In the genomic region with DNA sequence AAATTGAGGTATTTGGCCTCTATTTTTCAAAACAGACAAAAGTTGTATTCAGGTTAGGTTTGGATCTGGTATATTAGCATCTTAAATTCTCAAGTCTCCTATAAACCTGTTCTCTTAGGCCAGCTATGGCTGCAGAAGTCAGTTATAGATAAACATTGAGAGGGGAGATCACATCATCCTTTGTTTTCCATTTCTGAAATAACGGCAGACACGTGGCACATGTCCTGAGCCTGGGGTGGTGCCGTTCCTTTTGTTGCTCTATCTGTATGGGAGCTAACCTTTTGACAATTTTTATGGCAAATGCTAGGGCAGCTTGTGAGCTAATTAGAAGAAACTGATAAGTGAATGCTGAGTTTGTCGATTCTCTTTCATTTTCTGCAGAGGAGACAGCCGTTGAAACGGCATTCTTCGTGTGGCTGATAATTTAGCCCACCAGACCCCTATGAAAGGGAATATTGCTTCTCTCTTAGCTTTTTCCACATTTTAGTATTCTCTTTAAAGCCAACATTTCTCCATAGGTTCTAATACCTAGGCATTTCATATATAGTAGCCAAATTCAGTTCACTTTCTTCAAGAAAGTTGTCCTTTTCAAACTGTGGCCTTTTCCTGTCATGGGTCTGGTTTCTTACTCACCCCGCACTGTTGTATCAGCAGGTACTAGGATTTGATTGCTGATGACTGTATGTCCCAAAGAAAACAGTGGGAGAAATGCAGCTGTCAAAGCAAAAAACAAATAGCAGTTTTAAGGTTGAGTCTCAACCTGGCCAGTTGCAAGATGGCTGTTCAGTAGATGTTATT, we compare ENCODE assay signal across 16 cellular contexts. TPM values are rescaled to one million over a fixed set of nuclear protein-coding genes. Genes with fewer than 3 reads are reported as not detected.
DNase-seq lines count a peak whose midpoint lies in the region; ATAC-seq and TF ChIP-seq lines count a peak whose summit lies in the region.
"Had no signal": no experiment of that assay in that cellular context is flagged by ENCODE, and none has a peak within 500 bp of the region (broad histone marks: within the 10 kb centered on the region; RNA-seq: fewer than 3 reads in every experiment).

No MANE protein-coding gene starts in this region.

- no peaks in the 10 kb centered on the region for H3K9me3 ChIP-seq in DND-41 (ENCODE audit: insufficient read depth, low read length, severe bottlenecking)
- H3K9me3 ChIP-seq in PC-3 (ENCODE audit: low read length) = no peaks in the 10 kb centered on the region
- no peaks in the 10 kb centered on the region for H3K9me3 ChIP-seq in body of pancreas
- H3K9me3 ChIP-seq in mesenchymal stem cell (ENCODE audit: control insufficient read depth, low read length) = no peaks in the 10 kb centered on the region
- H3K9me3 ChIP-seq: BLaER1 treated with 17β-estradiol and CSF1 and Interleukin-3, amounts not matched to agents 10 nM and 100 nM had no signal

- H3K4me3 Mint-ChIP-seq in progenitor cell of endocrine pancreas (ENCODE audit: low read depth) = no peak overlapping the region

- H3K36me3 Mint-ChIP-seq in progenitor cell of endocrine pancreas (ENCODE audit: insufficient read depth) = no peaks in the 10 kb centered on the region

- peaks cover 1% of the 10 kb centered on the region for H3K79me1 ChIP-seq in mesenchymal stem cell (replicated peaks; ENCODE audit: low read length, poor library complexity, severe bottlenecking)

- H2BK120ac ChIP-seq in mesenchymal stem cell (ENCODE audit: low read depth, low read length) = no peak overlapping the region

- H3K27ac ChIP-seq in DND-41 (ENCODE audit: low read length) = peak overlapping the region; percentile 30
- 0 out of 2 replicates have a peak overlapping the region, but pooled peaks have one; percentile 6 for H3K27ac ChIP-seq in PC-3 (ENCODE audit: low read length)
- peak overlapping the region in 3 of 4 donors; percentile 28 to 51 (median 50) for H3K27ac ChIP-seq in body of pancreas
- H3K27ac ChIP-seq in mesenchymal stem cell (ENCODE audit: low read length, poor library complexity, severe bottlenecking) = peak overlapping the region; percentile 92
- H3K27ac ChIP-seq: BLaER1 treated with 17β-estradiol and CSF1 and Interleukin-3, amounts not matched to agents 10 nM and 100 nM had no signal

- POLR2A ChIA-PET in PC-3 (lab: Charles Lee; ENCODE audit: unreplicated experiment) = interaction anchor here (0.7 kb wide), 1 partner anchor 36 kb away, joined by 3 read pairs; no protein-coding TSS in a partner anchor

- H3K4ac ChIP-seq in mesenchymal stem cell (ENCODE audit: low read depth in 1 of 2, low read length in 2 of 2) = no peak overlapping the region

- peaks cover 15% of the 10 kb centered on the region for H3F3A ChIP-seq in PC-3 (ENCODE audit: low read length, unreplicated experiment)

- no peak overlapping the region for H3K27ac Mint-ChIP-seq in progenitor cell of endocrine pancreas

- H4K20me1 ChIP-seq in DND-41 (ENCODE audit: insufficient read depth, low read length) (peaks cover 34% of the 10 kb centered on the region; the same call in 1 of the 2 replicates), PC-3 (ENCODE audit: low read length) (no peaks in the 10 kb centered on the region)

- no peak overlapping the region for H4K8ac ChIP-seq in mesenchymal stem cell (ENCODE audit: low read length)

- H3K9ac ChIP-seq in DND-41 (ENCODE audit: low read depth, low read length) (no peak overlapping the region), PC-3 (ENCODE audit: low read length) (no peak overlapping the region), mesenchymal stem cell (ENCODE audit: low read length) (no peak overlapping the region)
- H3K9ac ChIP-seq: BLaER1 treated with 17β-estradiol and CSF1 and Interleukin-3, amounts not matched to agents 10 nM and 100 nM had no signal

- WGBS in body of pancreas, 2 donors = 57 to 66% methylated on average over 8 of the region's 8 CpGs
- WGBS in mesenchymal stem cell = 74% methylated on average over 8 of the region's 8 CpGs

- H3K23ac ChIP-seq in mesenchymal stem cell (ENCODE audit: low read length in 2 of 2) = no peak overlapping the region

- intact Hi-C loops in PC-3 (cut with micrococcal nuclease) (loop anchor here (5.0 kb wide), 1 partner anchor 37 kb away; no protein-coding TSS in a partner anchor), body of pancreas (cut with DNase I) (loop anchor here (10.0 kb wide), 1 partner anchor 455 kb away; a partner anchor contains a TSS)

- no peak overlapping the region for H3K4me2 ChIP-seq in DND-41 (ENCODE audit: insufficient read depth, low read length)
- peak overlapping the region; percentile 11; the same call in 1 of the 2 replicates for H3K4me2 ChIP-seq in PC-3 (ENCODE audit: low read length)
- H3K4me2 ChIP-seq in mesenchymal stem cell (ENCODE audit: low read length, poor library complexity, severe bottlenecking) = no peak overlapping the region
- H3K4me2 ChIP-seq: BLaER1 treated with 17β-estradiol and CSF1 and Interleukin-3, amounts not matched to agents 10 nM and 100 nM had no signal

- H3K27me3 Mint-ChIP-seq in progenitor cell of endocrine pancreas = no peaks in the 10 kb centered on the region

- no peak overlapping the region for H2BK5ac ChIP-seq in mesenchymal stem cell (ENCODE audit: low read depth, low read length, poor library complexity, severe bottlenecking)

- peaks cover 37% of the 10 kb centered on the region for H3K4me1 Mint-ChIP-seq in progenitor cell of endocrine pancreas (ENCODE audit: low read depth)

- H2BK15ac ChIP-seq in mesenchymal stem cell (ENCODE audit: low read depth, poor library complexity, severe bottlenecking) = no peak overlapping the region

- CTCF ChIA-PET in PC-3 (lab: Charles Lee) = no interaction called here

- H2AK5ac ChIP-seq in mesenchymal stem cell (ENCODE audit: low read length, severe bottlenecking) = peak overlapping the region; percentile 79

- H3K27me3 ChIP-seq in DND-41 (ENCODE audit: insufficient read depth, low read length, poor library complexity) (no peaks in the 10 kb centered on the region), PC-3 (ENCODE audit: low read length) (no peaks in the 10 kb centered on the region), body of pancreas (no peaks in the 10 kb centered on the region), mesenchymal stem cell (ENCODE audit: control insufficient read depth in 1 of 2, insufficient read depth in 1 of 2, low read length in 2 of 2) (no peaks in the 10 kb centered on the region)
- H3K27me3 ChIP-seq: BLaER1 treated with 17β-estradiol and CSF1 and Interleukin-3, amounts not matched to agents 10 nM and 100 nM had no signal

- H3K79me2 ChIP-seq in DND-41 (ENCODE audit: insufficient read depth, low read length) (peaks cover 94% of the 10 kb centered on the region), PC-3 (ENCODE audit: low read length) (peaks cover 100% of the 10 kb centered on the region)

- H3K9me3 Mint-ChIP-seq in progenitor cell of endocrine pancreas (ENCODE audit: low read depth) = no peaks in the 10 kb centered on the region

- no peak overlapping the region for H4K91ac ChIP-seq in mesenchymal stem cell (ENCODE audit: low read length)

- H3K4me1 ChIP-seq in DND-41 (ENCODE audit: insufficient read depth, low read length) = peaks cover 53% of the 10 kb centered on the region
- H3K4me1 ChIP-seq in PC-3 (ENCODE audit: insufficient read depth, low read length) = peaks cover 82% of the 10 kb centered on the region
- peaks cover 45% of the 10 kb centered on the region for H3K4me1 ChIP-seq in body of pancreas
- H3K4me1 ChIP-seq in mesenchymal stem cell (ENCODE audit: control insufficient read depth, insufficient read depth, low read depth, low read length) = peaks cover 25% of the 10 kb centered on the region

- H3K14ac ChIP-seq in mesenchymal stem cell (ENCODE audit: low read length in 2 of 2) = no peak overlapping the region

- no peaks in the 10 kb centered on the region for H3K9me2 ChIP-seq in PC-3 (replicated peaks; ENCODE audit: low read length)

- H3K36me3 ChIP-seq in DND-41 (ENCODE audit: insufficient read depth, low read length) (peaks cover 2% of the 10 kb centered on the region; the same call in 1 of the 2 replicates), PC-3 (ENCODE audit: low read depth, low read length) (peaks cover 10% of the 10 kb centered on the region; the same call in 1 of the 2 replicates), body of pancreas (replicated peaks in 1 of 2; ENCODE audit: insufficient read depth in 1 of 2, low read depth in 2 of 2) (no peaks in the 10 kb centered on the region), mesenchymal stem cell (ENCODE audit: control insufficient read depth in 1 of 2, insufficient read depth in 2 of 2, low read depth in 1 of 2, low read length in 2 of 2) (peaks cover 5 to 7% of the 10 kb centered on the region in 2 experiments)

- TF ChIP-seq POLR2A in body of pancreas (IDR thresholded peaks at IDR 0.05) = no peak

- no peak overlapping the region for H3K4me3 ChIP-seq in DND-41 (ENCODE audit: low read depth in 1 of 2, low read length in 2 of 2)
- no peak overlapping the region for H3K4me3 ChIP-seq in PC-3 (ENCODE audit: low read length)
- H3K4me3 ChIP-seq in body of pancreas = no peak overlapping the region
- H3K4me3 ChIP-seq in mesenchymal stem cell (ENCODE audit: insufficient read depth in 1 of 2, low read depth in 1 of 2, low read length in 2 of 2) = no peak overlapping the region
- H3K4me3 ChIP-seq: BLaER1 treated with 17β-estradiol and CSF1 and Interleukin-3, amounts not matched to agents 10 nM and 100 nM; GM12878 had no signal

- H2BK12ac ChIP-seq in mesenchymal stem cell (ENCODE audit: low read length in 2 of 2) = no peak overlapping the region

- H2AFZ ChIP-seq in DND-41 (ENCODE audit: low read depth, low read length) (no peak overlapping the region), PC-3 (ENCODE audit: low read length) (no peak overlapping the region), mesenchymal stem cell (ENCODE audit: low read depth, low read length) (no peak overlapping the region)

- H3K18ac ChIP-seq in mesenchymal stem cell (ENCODE audit: low read depth in 1 of 2, low read length in 2 of 2) = no peak overlapping the region

- ATAC-seq in DND-41 (ENCODE audit: insufficient read depth, low read depth) (no peak), PC-3 (no peak), body of pancreas (no peak), GM21360 (IDR thresholded peaks at IDR 0.05; ENCODE audit: unreplicated experiment) (no peak)
- ATAC-seq: GM12878, HepG2 had no signal

- no TSS peak for BruUV-seq in PC-3 (replicated peaks; lab: Mats Ljungman, UMichigan)

- no peak for TF ChIP-seq CTCF in DND-41 (IDR thresholded peaks at IDR 0.05; ENCODE audit: borderline replicate concordance, extremely low read depth, low read length, poor library complexity, severe bottlenecking)
- TF ChIP-seq CTCF in PC-3 (conservative IDR thresholded peaks at IDR 0.05; ENCODE audit: low read depth, low read length) = no peak
- TF ChIP-seq CTCF in body of pancreas (IDR thresholded peaks at IDR 0.05) = no peak
- no peak for TF ChIP-seq CTCF in progenitor cell of endocrine pancreas (IDR thresholded peaks at IDR 0.05; ENCODE audit: unreplicated experiment)

- DNase-seq in DND-41 (no peak), PC-3 (peak; percentile 14), body of pancreas (no peak), mesenchymal stem cell (no peak), CD1c-positive myeloid dendritic cell (ENCODE audit: extremely low spot score) (no peak), progenitor cell of endocrine pancreas (ENCODE audit: low spot score, unreplicated experiment) (no peak)
- no peak for DNase-seq in activated T-cell treated with anti-CD3 and anti-CD28 coated beads, Interleukin-2, amount 50 U/mL, for 1 hour
- DNase-seq: Karpas-422, NCI-H1417, NCI-H1930, NCI-H2171 treated with DMSO at 0.1 percent for 48 hours, NCI-H510A treated with DMSO at 0.1 percent for 48 hours had no signal

RNA-seq across cellular contexts. Expression of a gene that starts 26.1 kb away (rescaled TPM):
- total RNA-seq in PC-3 (2014; rRNA removed) = 113 and 154 TPM in 2 replicates
- total RNA-seq in body of pancreas = 10 to 100 TPM; 21.4 to 26.5 TPM
- polyA plus RNA-seq in mesenchymal stem cell (2013, experiment 1 of 2) = 19.0 TPM
- polyA plus RNA-seq in mesenchymal stem cell (2013, experiment 2 of 2) = 18.1 TPM
- 36.6 and 37.1 TPM in 2 replicates for total RNA-seq in progenitor cell of endocrine pancreas

RNA-seq across cellular contexts. Expression of a gene that starts 48.7 kb away (rescaled TPM):
- total RNA-seq in PC-3 (2014; rRNA removed) (68.8 and 75.4 TPM in 2 replicates), body of pancreas (10 to 100 TPM in 1 of 2 donors, 1 to 10 TPM in 1; 9.2 to 25.4 TPM), progenitor cell of endocrine pancreas (221 and 222 TPM in 2 replicates)
- 71.1 TPM for polyA plus RNA-seq in mesenchymal stem cell (2013, experiment 1 of 2)
- 70.1 TPM for polyA plus RNA-seq in mesenchymal stem cell (2013, experiment 2 of 2)

Comparison
In these comparisons a context has a peak if more than half of its experiments do, and no peak if none do; other contexts are left out.
1. H3K27ac ChIP-seq: peak in every context shown above with its lines; median percentile 92 in mesenchymal stem cell; 50 in body of pancreas; 30 in DND-41; 6 in PC-3.